Comparison of ENCODE assay signal across 16 cellular contexts in the genomic region with DNA sequence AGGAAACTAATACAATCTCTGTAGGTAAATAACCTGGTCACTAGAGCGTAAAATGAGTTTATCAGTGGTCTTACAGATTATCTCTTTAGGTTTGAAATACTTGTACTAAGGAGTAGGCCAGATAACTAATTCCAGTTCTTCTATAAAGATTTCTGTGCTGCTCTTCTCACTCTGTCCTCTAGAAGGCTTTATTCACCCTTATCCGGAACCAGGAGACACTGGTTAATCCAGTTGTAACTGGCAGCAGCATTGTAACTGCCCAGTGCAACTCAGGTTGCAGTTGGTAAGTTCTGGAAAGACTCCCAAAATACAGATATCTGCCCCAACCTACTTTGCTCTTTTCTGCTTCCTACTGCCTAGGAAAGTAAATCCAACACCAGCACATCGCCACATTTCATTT. TPM values are rescaled to one million over a fixed set of nuclear protein-coding genes. Genes with fewer than 3 reads are reported as not detected.
DNase-seq lines count a peak whose midpoint lies in the region; ATAC-seq, FAIRE-seq and TF ChIP-seq lines count a peak whose summit lies in the region.
"Had no signal": no experiment of that assay in that cellular context is flagged by ENCODE, and none has a peak within 500 bp of the region (broad histone marks: within the 10 kb centered on the region; RNA-seq: fewer than 3 reads in every experiment).

No MANE protein-coding gene starts in this region.

- H3K79me2 ChIP-seq in PC-3 (ENCODE audit: low read length), result no peaks in the 10 kb centered on the region

- no peaks in the 10 kb centered on the region for H4K20me1 ChIP-seq in PC-3 (ENCODE audit: low read length)

- intact Hi-C loops in PC-3 (cut with micrococcal nuclease), result no loop called here

- no peak overlapping the region for H3K4me3 ChIP-seq in PC-3 (ENCODE audit: low read length)

- no peak for FAIRE-seq in RCC 7860 (lab: Jason Lieb, UNC)

- peaks cover 18% of the 10 kb centered on the region for H3K36me3 ChIP-seq in PC-3 (ENCODE audit: low read depth, low read length)

- H3K27me3 ChIP-seq in PC-3 (ENCODE audit: low read length), result no peaks in the 10 kb centered on the region

- H3F3A ChIP-seq in PC-3 (ENCODE audit: low read length, unreplicated experiment), result no peaks in the 10 kb centered on the region

- H3K9me3 ChIP-seq in PC-3 (ENCODE audit: low read length), result no peaks in the 10 kb centered on the region

- no peak overlapping the region for H2AFZ ChIP-seq in PC-3 (ENCODE audit: low read length)

- CTCF ChIA-PET in PC-3 (lab: Charles Lee), result no interaction called here

- no peaks in the 10 kb centered on the region for H3K9me2 ChIP-seq in PC-3 (replicated peaks; ENCODE audit: low read length)

- H3K27ac ChIP-seq in 22Rv1, result 0 out of 2 replicates have a peak overlapping the region, but pooled peaks have one; percentile 13
- no peak overlapping the region for H3K27ac ChIP-seq in C4-2B
- no peak overlapping the region for H3K27ac ChIP-seq in PC-3 (ENCODE audit: low read length)
- H3K27ac ChIP-seq: KMS-11 had no signal

- no peak overlapping the region for H3K9ac ChIP-seq in PC-3 (ENCODE audit: low read length)
- H3K9ac ChIP-seq: KMS-11 had no signal

- POLR2A ChIA-PET in PC-3 (lab: Charles Lee; ENCODE audit: unreplicated experiment), result no interaction called here

- H3K4me1 ChIP-seq in PC-3 (ENCODE audit: insufficient read depth, low read length), result peaks cover 16% of the 10 kb centered on the region

- TF ChIP-seq CTCF in 22Rv1 (IDR thresholded peaks at IDR 0.05), result no peak
- TF ChIP-seq CTCF in C4-2B (conservative IDR thresholded peaks at IDR 0.05), result peak; percentile 45
- no peak; the same call in 1 of the 2 replicates for TF ChIP-seq CTCF in PC-3 (conservative IDR thresholded peaks at IDR 0.05; ENCODE audit: low read depth, low read length)

- no TSS peak for BruUV-seq in PC-3 (replicated peaks; lab: Mats Ljungman, UMichigan)

- ATAC-seq in PC-3, result peak; percentile 45; the same call in 1 of the 2 replicates
- peak; percentile 59 for ATAC-seq in esophagus mucosa
- ATAC-seq in GM21737 (IDR thresholded peaks at IDR 0.05; ENCODE audit: unreplicated experiment), result no peak
- no peak for ATAC-seq in HG03378 (IDR thresholded peaks at IDR 0.05; ENCODE audit: unreplicated experiment)

- DNase-seq in PC-3 (peak; percentile 24), RCC 7860 (ENCODE audit: low spot score) (no peak)
- DNase-seq: AML-193, DND-41, HCEC 1CT, NCI-H1048, NCI-H1436, NCI-H1930, NCI-H226, NCI-H524 had no signal

- H3K4me2 ChIP-seq in PC-3 (ENCODE audit: low read length), result no peak overlapping the region
- H3K4me2 ChIP-seq: KMS-11 had no signal

RNA-seq across cellular contexts. Expression of a gene that starts 19.8 kb away (rescaled TPM):
- total RNA-seq in PC-3 (2014; rRNA removed), result 15.3 and 15.6 TPM in 2 replicates
- 14.7 TPM for total RNA-seq in esophagus mucosa

RNA-seq across cellular contexts. Expression of a gene that starts 20.0 kb away (rescaled TPM):
- 60.7 and 84.1 TPM in 2 replicates for total RNA-seq in PC-3 (2014; rRNA removed)
- 36.5 TPM for total RNA-seq in esophagus mucosa

Comparison
In these comparisons a context has a peak if more than half of its experiments do, and no peak if none do; other contexts are left out.
1. ATAC-seq: peak in PC-3 (single experiment) and esophagus mucosa (single experiment); none in GM21737 (single experiment) and HG03378 (single experiment).